In genomic region chr9:133113163-133113927, GRCh38 we compare ENCODE assay signal across 8 cellular contexts. TPM values are rescaled to one million over a fixed set of nuclear protein-coding genes. Genes with fewer than 3 reads are reported as not detected.
DNase-seq lines count a peak whose midpoint lies in the region; ATAC-seq and TF ChIP-seq lines count a peak whose summit lies in the region.

No MANE protein-coding gene starts in this region.

- H3K18ac ChIP-seq in mesenchymal stem cell (ENCODE audit: low read depth in 1 of 2, low read length in 2 of 2) = peak overlapping the region; percentile 54 to 65

- H3K27me3 ChIP-seq in breast epithelium (no peaks in the 10 kb centered on the region), mesenchymal stem cell (ENCODE audit: control insufficient read depth in 1 of 2, insufficient read depth in 1 of 2, low read length in 2 of 2) (no peaks in the 10 kb centered on the region), thyroid gland (no peaks in the 10 kb centered on the region)

- H3K4me1 Mint-ChIP-seq in activated CD8-positive, alpha-beta memory T cell treated with anti-CD3 and anti-CD28 coated beads, Interleukin-2, amount 10 ng/mL, durations not matched to agents 7 days and 5 days = peaks cover 59% of the 10 kb centered on the region

- WGBS in mesenchymal stem cell = 79% methylated on average over 19 of the region's 19 CpGs
- whole genome bisulfite sequencing in thyroid gland, 2 donors = 50 to 64% methylated on average over 7 to 19 of the region's 19 CpGs

- DNase-seq in activated CD8-positive, alpha-beta memory T cell treated with anti-CD3 and anti-CD28 coated beads, Interleukin-2, amount 10 ng/mL, durations not matched to agents 7 days and 5 days = no peak
- DNase-seq in activated CD8-positive, alpha-beta memory T cell treated with anti-CD3 and anti-CD28 coated beads, Interleukin-2, amount 50 U/mL, for 48 hours = no peak
- no peak for DNase-seq in breast epithelium (ENCODE audit: low spot score in 2 of 2)
- DNase-seq in mesenchymal stem cell = peak; percentile 51
- DNase-seq in thyroid gland = no peak
- DNase-seq in occipital lobe (lab: John Stamatoyannopoulos, UW) = no peak
- no peak for DNase-seq in NCI-H526 (lab: John Stamatoyannopoulos, UW)

- H2AFZ ChIP-seq in mesenchymal stem cell (ENCODE audit: low read depth, low read length) = no peak overlapping the region

- H3K4ac ChIP-seq in mesenchymal stem cell (ENCODE audit: low read depth in 1 of 2, low read length in 2 of 2) = peak overlapping the region in 1 of 2 experiments; percentile 75

- H3K9me3 ChIP-seq in breast epithelium (no peaks in the 10 kb centered on the region), mesenchymal stem cell (ENCODE audit: control insufficient read depth, low read length) (no peaks in the 10 kb centered on the region), thyroid gland (no peaks in the 10 kb centered on the region)

- intact Hi-C loops in breast epithelium (cut with DNase I; ENCODE audit: low total_unique reads) (no loop called here), thyroid gland (cut with DNase I) (no loop called here)

- H2AK5ac ChIP-seq in mesenchymal stem cell (ENCODE audit: low read length, severe bottlenecking) = peak overlapping the region; percentile 97

- H2BK12ac ChIP-seq in mesenchymal stem cell (ENCODE audit: low read length in 2 of 2) = peak overlapping the region in 1 of 2 experiments; percentile 67

- H2BK15ac ChIP-seq in mesenchymal stem cell (ENCODE audit: low read depth, poor library complexity, severe bottlenecking) = peak overlapping the region; percentile 34

- peak overlapping the region; percentile 5 for H4K91ac ChIP-seq in mesenchymal stem cell (ENCODE audit: low read length)

- peak overlapping the region; percentile 10 for H4K8ac ChIP-seq in mesenchymal stem cell (ENCODE audit: low read length)

- peaks cover 43 to 60% of the 10 kb centered on the region in 2 donors for H3K4me1 ChIP-seq in breast epithelium
- peaks cover 74% of the 10 kb centered on the region for H3K4me1 ChIP-seq in mesenchymal stem cell (ENCODE audit: control insufficient read depth, insufficient read depth, low read depth, low read length)
- H3K4me1 ChIP-seq in thyroid gland = peaks cover 45 to 64% of the 10 kb centered on the region in 2 donors

- H3K79me1 ChIP-seq in mesenchymal stem cell (replicated peaks; ENCODE audit: low read length, poor library complexity, severe bottlenecking) = peaks cover 41% of the 10 kb centered on the region

- H3K36me3 ChIP-seq in breast epithelium (peaks cover 2% of the 10 kb centered on the region), mesenchymal stem cell (ENCODE audit: control insufficient read depth in 1 of 2, insufficient read depth in 2 of 2, low read depth in 1 of 2, low read length in 2 of 2) (peaks cover 33 to 60% of the 10 kb centered on the region in 2 experiments), thyroid gland (peaks cover 11 to 22% of the 10 kb centered on the region in 2 donors)

- ATAC-seq in activated CD8-positive, alpha-beta memory T cell treated with anti-CD3 and anti-CD28 coated beads, Interleukin-2, amount 10 ng/mL, durations not matched to agents 7 days and 5 days = no peak
- ATAC-seq in GM21723 (IDR thresholded peaks at IDR 0.05; ENCODE audit: unreplicated experiment) = no peak

- TF ChIP-seq CTCF in breast epithelium (IDR thresholded peaks at IDR 0.05) (no peak), thyroid gland (IDR thresholded peaks at IDR 0.05) (no peak)

- H2BK120ac ChIP-seq in mesenchymal stem cell (ENCODE audit: low read depth, low read length) = peak overlapping the region; percentile 0

- no peak for TF ChIP-seq POLR2A in breast epithelium (IDR thresholded peaks at IDR 0.05)
- no peak for TF ChIP-seq POLR2A in thyroid gland (IDR thresholded peaks at IDR 0.05)

- no peak overlapping the region for H3K23ac ChIP-seq in mesenchymal stem cell (ENCODE audit: low read length in 2 of 2)

- peak overlapping the region; percentile 9 for H2BK5ac ChIP-seq in mesenchymal stem cell (ENCODE audit: low read depth, low read length, poor library complexity, severe bottlenecking)

- H3K4me3 Mint-ChIP-seq in activated CD8-positive, alpha-beta memory T cell treated with anti-CD3 and anti-CD28 coated beads, Interleukin-2, amount 10 ng/mL, durations not matched to agents 7 days and 5 days = no peak overlapping the region

- no peaks in the 10 kb centered on the region for H3K27me3 Mint-ChIP-seq in activated CD8-positive, alpha-beta memory T cell treated with anti-CD3 and anti-CD28 coated beads, Interleukin-2, amount 10 ng/mL, durations not matched to agents 7 days and 5 days

- H3K9me3 Mint-ChIP-seq in activated CD8-positive, alpha-beta memory T cell treated with anti-CD3 and anti-CD28 coated beads, Interleukin-2, amount 10 ng/mL, durations not matched to agents 7 days and 5 days (ENCODE audit: low read depth) = no peaks in the 10 kb centered on the region

- peak overlapping the region in 1 of 3 donors; percentile 55 for H3K4me3 ChIP-seq in breast epithelium
- peak overlapping the region in 1 of 2 experiments; percentile 19 for H3K4me3 ChIP-seq in mesenchymal stem cell (ENCODE audit: insufficient read depth in 1 of 2, low read depth in 1 of 2, low read length in 2 of 2)
- no peak overlapping the region for H3K4me3 ChIP-seq in thyroid gland (replicated peaks in 1 of 3)

- peak overlapping the region; percentile 86 for H3K9ac ChIP-seq in mesenchymal stem cell (ENCODE audit: low read length)

- H3K14ac ChIP-seq in mesenchymal stem cell (ENCODE audit: low read length in 2 of 2) = peak overlapping the region in 1 of 2 experiments; percentile 86

- H3K27ac Mint-ChIP-seq in activated CD8-positive, alpha-beta memory T cell treated with anti-CD3 and anti-CD28 coated beads, Interleukin-2, amount 10 ng/mL, durations not matched to agents 7 days and 5 days = peak overlapping the region; percentile 75

- H3K4me2 ChIP-seq in mesenchymal stem cell (ENCODE audit: low read length, poor library complexity, severe bottlenecking) = peak overlapping the region; percentile 26

- H3K36me3 Mint-ChIP-seq in activated CD8-positive, alpha-beta memory T cell treated with anti-CD3 and anti-CD28 coated beads, Interleukin-2, amount 10 ng/mL, durations not matched to agents 7 days and 5 days = peaks cover 11% of the 10 kb centered on the region

- peak overlapping the region; percentile 82 to 98 for H3K27ac ChIP-seq in breast epithelium
- H3K27ac ChIP-seq in mesenchymal stem cell (ENCODE audit: low read length, poor library complexity, severe bottlenecking) = peak overlapping the region; percentile 85
- peak overlapping the region; percentile 55 to 78 (median 59) for H3K27ac ChIP-seq in thyroid gland

- CTCF ChIA-PET in activated CD8-positive, alpha-beta memory T cell treated with anti-CD3 and anti-CD28 coated beads, Interleukin-2, amount 10 ng/mL, durations not matched to agents 7 days and 5 days (lab: Charles Lee) = interaction anchor here (1.1 to 25.4 kb wide), 4 partner anchors 11 to 82 kb away, joined by 3 to 505 read pairs (median 16); no protein-coding TSS in a partner anchor

RNA-seq across cellular contexts. Expression of gene RALGDS, which starts 7.7 kb away (rescaled TPM):
- 100 to 1,000 TPM; 103 to 114 TPM for total RNA-seq in activated CD8-positive, alpha-beta memory T cell treated with anti-CD3 and anti-CD28 coated beads, Interleukin-2, amount 10 ng/mL, durations not matched to agents 7 days and 5 days
- total RNA-seq in breast epithelium (10 to 100 TPM; 52.0 to 94.1 (median 79.3) TPM), thyroid gland (10 to 100 TPM; 32.2 to 55.3 (median 43.5) TPM), occipital lobe (95.8 TPM)
- polyA plus RNA-seq in mesenchymal stem cell (2013, experiment 1 of 2) = 30.8 TPM
- 27.5 TPM for polyA plus RNA-seq in mesenchymal stem cell (2013, experiment 2 of 2)

RNA-seq across cellular contexts. Expression of gene GBGT1, which starts 50.4 kb away (rescaled TPM):
- 1 to 10 TPM; 3.9 to 5.7 TPM for total RNA-seq in activated CD8-positive, alpha-beta memory T cell treated with anti-CD3 and anti-CD28 coated beads, Interleukin-2, amount 10 ng/mL, durations not matched to agents 7 days and 5 days
- total RNA-seq in breast epithelium = 10 to 100 TPM; 14.8 to 21.3 (median 15.0) TPM
- polyA plus RNA-seq in mesenchymal stem cell (2013, experiment 1 of 2) = 15.3 TPM
- polyA plus RNA-seq in mesenchymal stem cell (2013, experiment 2 of 2) = 14.4 TPM
- 10 to 100 TPM; 21.4 to 45.0 (median 25.1) TPM for total RNA-seq in thyroid gland
- total RNA-seq in occipital lobe = 8.1 TPM

RNA-seq across cellular contexts. Expression of gene CEL, which starts 51.6 kb away (rescaled TPM):
- total RNA-seq in activated CD8-positive, alpha-beta memory T cell treated with anti-CD3 and anti-CD28 coated beads, Interleukin-2, amount 10 ng/mL, durations not matched to agents 7 days and 5 days = 1 to 10 TPM; 1.7 to 1.9 TPM
- under 1 TPM; 0.29 to 0.98 (median 0.32) TPM for total RNA-seq in breast epithelium
- polyA plus RNA-seq in mesenchymal stem cell (2013, experiment 1 of 2) = 0.57 TPM
- polyA plus RNA-seq in mesenchymal stem cell (2013, experiment 2 of 2) = 0.55 TPM
- under 1 TPM in 3 of 4 donors, not detected in 1; 0.27 to 0.46 (median 0.33) TPM for total RNA-seq in thyroid gland
- not detected for total RNA-seq in occipital lobe
